In the genomic region with DNA sequence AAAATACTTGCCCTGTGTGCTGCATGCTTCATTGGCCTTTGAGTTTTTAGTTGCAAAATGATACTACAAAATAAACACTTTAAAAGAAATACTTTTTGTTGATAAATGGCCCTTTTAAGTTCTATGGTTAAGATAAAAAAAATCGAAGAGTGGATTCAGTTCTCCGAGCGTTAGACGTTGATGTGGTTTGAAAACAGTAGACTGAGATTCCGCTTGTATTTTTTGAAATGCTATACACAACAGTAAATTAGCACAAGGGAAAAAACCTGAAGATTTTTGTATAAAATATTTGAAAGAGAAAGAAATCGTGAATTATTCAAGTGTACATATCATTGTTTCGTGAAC, we compare ENCODE assay signal across 8 cellular contexts. TPM values are rescaled to one million over a fixed set of nuclear protein-coding genes. Genes with fewer than 3 reads are reported as not detected.
A peak's percentile ranks its signal among the peaks of the same experiment; 100 is the strongest.
DNase-seq lines count a peak whose midpoint lies in the region; ATAC-seq and TF ChIP-seq lines count a peak whose summit lies in the region.

No MANE protein-coding gene starts in this region.

- H3K36me3 ChIP-seq in OCI-LY1 (ENCODE audit: insufficient read depth, low read length) = peaks cover 8% of the 10 kb centered on the region
- H3K36me3 ChIP-seq in endocrine pancreas (ENCODE audit: control insufficient read depth, insufficient read depth, low read length) = no peaks in the 10 kb centered on the region
- no peaks in the 10 kb centered on the region for H3K36me3 ChIP-seq in neutrophil

- H3K9me2 ChIP-seq in OCI-LY1 (ENCODE audit: low read depth, low read length) = no peaks in the 10 kb centered on the region

- H3K4me1 Mint-ChIP-seq in CD4-positive, alpha-beta T cell (ENCODE audit: low read depth) = peaks cover 20% of the 10 kb centered on the region
- H3K4me1 Mint-ChIP-seq in nephron progenitor cell = peaks cover 13% of the 10 kb centered on the region

- peak overlapping the region; percentile 97 for H3K27ac Mint-ChIP-seq in CD4-positive, alpha-beta T cell
- no peak overlapping the region for H3K27ac Mint-ChIP-seq in nephron progenitor cell

- intact Hi-C loops in CD4-positive, alpha-beta T cell (cut with DNase I, micrococcal nuclease) = loop anchor here (5.0 to 10.0 kb wide), 8 partner anchors 40 to 1705 kb away; a partner anchor contains a TSS

- no peaks in the 10 kb centered on the region for H3F3A ChIP-seq in OCI-LY1 (ENCODE audit: insufficient read depth, low read length)

- DNase-seq in CD4-positive, alpha-beta T cell = no peak
- DNase-seq in nucleus accumbens (lab: John Stamatoyannopoulos, UW) (no peak), nephron progenitor cell (no peak), foreskin keratinocyte (no peak)

- H3K27me3 ChIP-seq in CD4-positive, alpha-beta T cell (ENCODE audit: control insufficient read depth, insufficient read depth, low read length) = no peaks in the 10 kb centered on the region
- H3K27me3 ChIP-seq in OCI-LY1 (ENCODE audit: insufficient read depth, low read length) = no peaks in the 10 kb centered on the region
- no peaks in the 10 kb centered on the region for H3K27me3 ChIP-seq in endocrine pancreas (ENCODE audit: control insufficient read depth, insufficient read depth, low read length)
- no peaks in the 10 kb centered on the region for H3K27me3 ChIP-seq in neutrophil
- no peaks in the 10 kb centered on the region for H3K27me3 ChIP-seq in foreskin keratinocyte

- H3K27ac ChIP-seq in CD4-positive, alpha-beta T cell (ENCODE audit: low read depth, low read length) = no peak overlapping the region
- H3K27ac ChIP-seq in OCI-LY1 (ENCODE audit: low read depth, low read length, poor library complexity, severe bottlenecking) (peak overlapping the region; percentile 92), neutrophil (peak overlapping the region; percentile 90), foreskin keratinocyte (no peak overlapping the region)

- H3K9ac ChIP-seq in OCI-LY1 (ENCODE audit: low read length) (peak overlapping the region; percentile 98), endocrine pancreas (ENCODE audit: control insufficient read depth, insufficient read depth, low read length) (no peak overlapping the region)

- POLR2A ChIA-PET in CD4-positive, alpha-beta T cell (lab: Charles Lee) = interaction anchor here (1.2 kb wide), 1 partner anchor 33 kb away, joined by 4 read pairs; no protein-coding TSS in a partner anchor

- peaks cover 60% of the 10 kb centered on the region for H3K79me2 ChIP-seq in OCI-LY1 (ENCODE audit: insufficient read depth, low read length)

- ATAC-seq in CD4-positive, alpha-beta T cell (ENCODE audit: poor library complexity) = peak; percentile 17
- no peak for ATAC-seq in foreskin keratinocyte
- ATAC-seq in HG02759 (IDR thresholded peaks at IDR 0.05; ENCODE audit: unreplicated experiment) = no peak

- no peak overlapping the region for H2AFZ ChIP-seq in OCI-LY1 (ENCODE audit: low read length)

- peaks cover 12% of the 10 kb centered on the region for H3K36me3 Mint-ChIP-seq in CD4-positive, alpha-beta T cell (ENCODE audit: low read depth)
- no peaks in the 10 kb centered on the region for H3K36me3 Mint-ChIP-seq in nephron progenitor cell (ENCODE audit: low read depth)

- peak overlapping the region; percentile 99 for H3K4me2 ChIP-seq in OCI-LY1 (ENCODE audit: low read length)

- peak overlapping the region; percentile 99 for H3K4me3 ChIP-seq in OCI-LY1 (ENCODE audit: low read depth, low read length, poor library complexity, severe bottlenecking)
- peak overlapping the region; percentile 71 for H3K4me3 ChIP-seq in endocrine pancreas (ENCODE audit: control insufficient read depth, insufficient read depth, low read length)
- H3K4me3 ChIP-seq in neutrophil (ENCODE audit: low read depth in 1 of 2, low read length in 1 of 2) = peak overlapping the region; percentile 74 to 82

- H3K4me3 Mint-ChIP-seq in CD4-positive, alpha-beta T cell = peak overlapping the region; percentile 95
- no peak overlapping the region for H3K4me3 Mint-ChIP-seq in nephron progenitor cell

- H4K20me1 ChIP-seq in OCI-LY1 (ENCODE audit: insufficient read depth, low read length) = no peaks in the 10 kb centered on the region

- CTCF ChIA-PET in CD4-positive, alpha-beta T cell (lab: Charles Lee) = interaction anchor here (0.6 to 1.6 kb wide), 2 partner anchors 87 to 133 kb away, joined by 3 read pairs; no protein-coding TSS in a partner anchor

- H3K9me3 ChIP-seq in CD4-positive, alpha-beta T cell (ENCODE audit: control insufficient read depth, low read length) = no peaks in the 10 kb centered on the region
- H3K9me3 ChIP-seq in OCI-LY1 (ENCODE audit: low read length) (no peaks in the 10 kb centered on the region), endocrine pancreas (ENCODE audit: control insufficient read depth, low read length) (no peaks in the 10 kb centered on the region), neutrophil (no peaks in the 10 kb centered on the region)

- TF ChIP-seq CTCF in CD4-positive, alpha-beta T cell (IDR thresholded peaks at IDR 0.05) = no peak
- TF ChIP-seq CTCF in OCI-LY1 (IDR thresholded peaks at IDR 0.05; ENCODE audit: low read length) (no peak), neutrophil (IDR thresholded peaks at IDR 0.05) (no peak), nephron progenitor cell (IDR thresholded peaks at IDR 0.05) (no peak), foreskin keratinocyte (conservative IDR thresholded peaks at IDR 0.05) (no peak)

- H3K4me1 ChIP-seq in OCI-LY1 (ENCODE audit: insufficient read depth, low read length, severe bottlenecking) (peaks cover 68% of the 10 kb centered on the region), endocrine pancreas (ENCODE audit: control insufficient read depth, insufficient read depth, low read length) (peaks cover 28% of the 10 kb centered on the region), neutrophil (ENCODE audit: control insufficient read depth in 1 of 2, insufficient read depth in 1 of 2, low read depth in 1 of 2, low read length in 1 of 2) (peaks cover 52 to 53% of the 10 kb centered on the region in 2 experiments), foreskin keratinocyte (peaks cover 19% of the 10 kb centered on the region)

- H3K27me3 Mint-ChIP-seq in CD4-positive, alpha-beta T cell = no peaks in the 10 kb centered on the region
- H3K27me3 Mint-ChIP-seq in nephron progenitor cell (ENCODE audit: low read depth, poor library complexity) = peaks cover 6% of the 10 kb centered on the region

- H3K9me3 Mint-ChIP-seq in CD4-positive, alpha-beta T cell = no peaks in the 10 kb centered on the region
- H3K9me3 Mint-ChIP-seq in nephron progenitor cell = no peaks in the 10 kb centered on the region

RNA-seq across cellular contexts. Expression of a gene that starts 1.4 kb away (rescaled TPM):
- 1 to 10 TPM; 4.6 to 5.6 TPM for total RNA-seq in CD4-positive, alpha-beta T cell
- total RNA-seq in foreskin keratinocyte = 27.7 and 29.4 TPM in 2 replicates
- polyA plus RNA-seq in foreskin keratinocyte = 10.4 and 11.1 TPM in 2 replicates

Comparison
In these comparisons a context has a peak if more than half of its experiments do, and no peak if none do; other contexts are left out.
1. H3K27ac ChIP-seq: peak in OCI-LY1 (single experiment) and neutrophil (single experiment); none in CD4-positive, alpha-beta T cell (single experiment) and foreskin keratinocyte (single experiment).
2. Peak in every context shown above with its lines, with median percentiles within 50 percentile points of each other: H3K4me3 ChIP-seq.